11 cellular contexts compared by ENCODE assay signal in genomic region chr17:32489320-32490100, GRCh38. TPM values are rescaled to one million over a fixed set of nuclear protein-coding genes. Genes with fewer than 3 reads are reported as not detected.
DNase-seq lines count a peak whose midpoint lies in the region; ATAC-seq, FAIRE-seq and TF ChIP-seq lines count a peak whose summit lies in the region.
"Had no signal": no experiment of that assay in that cellular context is flagged by ENCODE, and none has a peak within 500 bp of the region (broad histone marks: within the 10 kb centered on the region; RNA-seq: fewer than 3 reads in every experiment).

No MANE protein-coding gene starts in this region.

- peak overlapping the region; percentile 30 to 71 for H3K4me3 Mint-ChIP-seq in H9
- peak overlapping the region; percentile 89 for H3K4me3 Mint-ChIP-seq in neural crest cell

- no peak overlapping the region for H2BK5ac ChIP-seq in H9 (ENCODE audit: insufficient read length, low read length)

- peaks cover 12% of the 10 kb centered on the region for H3K23me2 ChIP-seq in H9 (ENCODE audit: insufficient read length, low read depth, low read length, poor library complexity, severe bottlenecking)

- H3K27me3 ChIP-seq in H9 (ENCODE audit: insufficient read depth, low read length) (no peaks in the 10 kb centered on the region), GM12878 (replicated peaks in 1 of 2; ENCODE audit: control insufficient read depth in 2 of 2, insufficient read depth in 2 of 2, low read length in 1 of 2) (no peaks in the 10 kb centered on the region)

- FAIRE-seq in GM12878 (lab: Jason Lieb, UNC) = peak; percentile 23

- H3K79me1 ChIP-seq in H9 (ENCODE audit: insufficient read depth, low read depth, low read length, poor library complexity, severe bottlenecking) = peaks cover 3% of the 10 kb centered on the region

- no peak for TF ChIP-seq CTCF in H9 (conservative IDR thresholded peaks at IDR 0.05)
- no peak for TF ChIP-seq CTCF in GM12878 (IDR thresholded peaks at IDR 0.05 in 2 of 3, conservative IDR thresholded peaks at IDR 0.05 in 1 of 3; ENCODE audit: control insufficient read depth in 2 of 3, extremely low read depth in 1 of 3, insufficient read depth in 1 of 3, low read depth in 3 of 3, low read length in 3 of 3)
- TF ChIP-seq CTCF in neural crest cell (conservative IDR thresholded peaks at IDR 0.05) = no peak

- H4K20me1 ChIP-seq in H9 (ENCODE audit: control insufficient read depth, insufficient read depth, insufficient read length) (no peaks in the 10 kb centered on the region), GM12878 (ENCODE audit: control insufficient read depth, insufficient read depth) (no peaks in the 10 kb centered on the region)

- DNase-seq in NOMO-1 treated with DMSO at 0.1 percent for 48 hours (lab: John Stamatoyannopoulos, UW; ENCODE audit: unreplicated experiment) (peak; percentile 6), NOMO-1 treated with dmso at 0.1 percent for 144 hours (lab: John Stamatoyannopoulos, UW; ENCODE audit: unreplicated experiment) (no peak), H9 (no peak), GM12878 (ENCODE audit: low read depth, low spot score) (no peak), neural crest cell (ENCODE audit: low read depth, low spot score) (no peak), NCI-H2081 (lab: John Stamatoyannopoulos, UW) (no peak)
- DNase-seq: activated CD4-positive, CD25-positive, alpha-beta regulatory T cell had no signal

- no CpG with 5 or more reads among the region's 10 CpGs for WGBS in H9 (ENCODE audit: extremely low coverage, insufficient read length, low lambda C conversion rate)
- WGBS in GM12878 (ENCODE audit: insufficient coverage, insufficient replicate concordance, low lambda C conversion rate, missing lambda C conversion rate) = 3% methylated on average over 10 of the region's 10 CpGs

- H2BK20ac ChIP-seq in H9 (ENCODE audit: low read depth, low read length, poor library complexity, severe bottlenecking) = no peak overlapping the region

- H4K91ac ChIP-seq in H9 (ENCODE audit: insufficient read length, low read depth, low read length) = no peak overlapping the region

- TF ChIP-seq POLR2A in GM12878 (IDR thresholded peaks at IDR 0.05; ENCODE audit: low read depth, low read length) = no peak; the same call in 1 of the 2 replicates

- peaks cover 5% of the 10 kb centered on the region; the same call in 1 of the 2 replicates for H3K4me1 ChIP-seq in H9 (ENCODE audit: insufficient read depth, low read length)
- peaks cover 28% of the 10 kb centered on the region for H3K4me1 ChIP-seq in GM12878 (ENCODE audit: control insufficient read depth, insufficient read depth, low read length)

- H3K4me3 ChIP-seq in GM12878 = peak overlapping the region; percentile 92

- no peak overlapping the region for H2AFZ ChIP-seq in H9 (ENCODE audit: low read length)
- H2AFZ ChIP-seq in GM12878 (ENCODE audit: control insufficient read depth, low read depth, low read length) = no peak overlapping the region

- H3K79me2 ChIP-seq in H9 (ENCODE audit: insufficient read depth, low read length) (no peaks in the 10 kb centered on the region), GM12878 (ENCODE audit: control insufficient read depth, insufficient read depth, low read length) (peaks cover 49% of the 10 kb centered on the region)

- H3T11ph ChIP-seq in H9 (ENCODE audit: low read length) = no peak overlapping the region

- H2AK5ac ChIP-seq in H9 (ENCODE audit: insufficient read length, low read length) = no peak overlapping the region

- H3K18ac ChIP-seq in H9 (ENCODE audit: insufficient read length, low read depth, low read length) = no peak overlapping the region

- H3K9me3 ChIP-seq in H9 (ENCODE audit: control insufficient read depth, low read depth, low read length) (no peaks in the 10 kb centered on the region), GM12878 (replicated peaks; ENCODE audit: control insufficient read depth, insufficient read depth, low read length) (no peaks in the 10 kb centered on the region)

- H3K27ac Mint-ChIP-seq in H9 (peak overlapping the region in 1 of 3 experiments; percentile 44; a peak in 1 of 7 replicates), neural crest cell (ENCODE audit: unreplicated experiment) (peak overlapping the region; percentile 65)

- H3K36me3 ChIP-seq in GM12878 (ENCODE audit: control insufficient read depth in 2 of 2, insufficient read depth in 2 of 2, low read length in 1 of 2) = peaks cover 10 to 15% of the 10 kb centered on the region in 2 experiments; a peak in 3 of 4 replicates

- TF ChIP-seq RAD21 in GM12878 (IDR thresholded peaks at IDR 0.05; ENCODE audit: insufficient read depth, low read depth, low read length) = no peak

- SMC1A ChIA-PET in GM12878 (lab: Charles Lee; ENCODE audit: uncharacterized antibody, unreplicated experiment) = interaction anchor here (0.8 to 11.9 kb wide), 17 partner anchors 9 to 169 kb away, joined by 3 to 286 read pairs (median 7); partner anchors contain the start of gene PSMD11

- no peaks in the 10 kb centered on the region; the same call in 1 of the 2 replicates for H3K27me3 Mint-ChIP-seq in H9 (ENCODE audit: low read depth)
- H3K27me3 Mint-ChIP-seq in neural crest cell (ENCODE audit: low read depth) = no peaks in the 10 kb centered on the region

- H3K4ac ChIP-seq in H9 (ENCODE audit: low read depth, low read length) = no peak overlapping the region

- in situ Hi-C loops in GM12878 (cut with MboI) = no loop called here

- H3K9ac ChIP-seq in H9 (ENCODE audit: extremely low read depth, insufficient read length, low read length) = no peak overlapping the region
- peak overlapping the region; percentile 79 for H3K9ac ChIP-seq in GM12878 (ENCODE audit: control insufficient read depth, insufficient read depth, low read length)

- no peak overlapping the region for H2BK12ac ChIP-seq in H9 (ENCODE audit: insufficient read length, low read depth, low read length)

- H3K27ac ChIP-seq in H9 (ENCODE audit: insufficient read length, low read depth, low read length) (no peak overlapping the region), GM12878 (ENCODE audit: control insufficient read depth, insufficient read depth) (peak overlapping the region; percentile 81)
- H3K27ac ChIP-seq: epithelial cell of prostate had no signal

- no peak overlapping the region for H3K14ac ChIP-seq in H9 (ENCODE audit: insufficient read depth, low read length)

- H3K56ac ChIP-seq in H9 (ENCODE audit: insufficient read length, low read depth, low read length) = no peak overlapping the region

- H4K5ac ChIP-seq in H9 (ENCODE audit: insufficient read length, low read depth, low read length) = no peak overlapping the region

- no peak for TF ChIP-seq EP300 in GM12878 (IDR thresholded peaks at IDR 0.05; ENCODE audit: borderline replicate concordance in 1 of 2, control insufficient read depth in 1 of 2, low read depth in 2 of 2, low read length in 2 of 2)

- CTCF ChIA-PET in GM12878 (lab: Yijun Ruan, JAX) = interaction anchor here (0.6 to 9.5 kb wide), 17 partner anchors 12 to 420 kb away, joined by 3 to 132 read pairs (median 6); no protein-coding TSS in a partner anchor

- no peak overlapping the region for H3K4me2 ChIP-seq in H9 (ENCODE audit: insufficient read depth, insufficient read length, low read length)
- H3K4me2 ChIP-seq in GM12878 (ENCODE audit: control insufficient read depth, insufficient read depth) = peak overlapping the region; percentile 96

- intact Hi-C loops in GM12878 (cut with micrococcal nuclease; ENCODE audit: unreplicated experiment) = loop anchor here (1.0 kb wide), 1 partner anchor 35 kb away; no protein-coding TSS in a partner anchor

- no peak overlapping the region for H4K8ac ChIP-seq in H9 (replicated peaks; ENCODE audit: insufficient read length, low read depth, low read length)

- ATAC-seq in GM12878 (peak; percentile 3), GM18868 (IDR thresholded peaks at IDR 0.05; ENCODE audit: unreplicated experiment) (no peak), GM19452 (IDR thresholded peaks at IDR 0.05; ENCODE audit: unreplicated experiment) (no peak)
- ATAC-seq: Panc1 had no signal

- RAD21 ChIA-PET in GM12878 (lab: Charles Lee; ENCODE audit: unreplicated experiment) = interaction anchor here (0.7 to 16.4 kb wide), 18 partner anchors 12 to 387 kb away, joined by 3 to 543 read pairs (median 6); partner anchors contain the start of genes MYO1D and PSMD11

- H3K36me3 Mint-ChIP-seq in H9 (ENCODE audit: insufficient read depth in 1 of 3, low read depth in 3 of 3) (peaks cover 15 to 27% (median 23%) of the 10 kb centered on the region in 3 experiments), neural crest cell (ENCODE audit: low read depth) (peaks cover 15% of the 10 kb centered on the region)

- H2BK120ac ChIP-seq in H9 (ENCODE audit: low read depth, low read length, poor library complexity, severe bottlenecking) = no peak overlapping the region

- H3K23ac ChIP-seq in H9 (ENCODE audit: insufficient read length, low read depth, low read length) = no peak overlapping the region

- H2BK15ac ChIP-seq in H9 (ENCODE audit: low read depth, low read length) = no peak overlapping the region

- POLR2A ChIA-PET in GM12878 (lab: Charles Lee) = interaction anchor here (0.6 to 12.5 kb wide), 11 partner anchors 8 to 405 kb away, joined by 3 to 308 read pairs (median 6); no protein-coding TSS in a partner anchor

- H3K4me1 Mint-ChIP-seq in H9 = peaks cover 47 to 63% of the 10 kb centered on the region in 2 experiments
- H3K4me1 Mint-ChIP-seq in neural crest cell = peaks cover 62% of the 10 kb centered on the region

- BruUV-seq in GM12878 (replicated peaks; lab: Mats Ljungman, UMichigan) = TSS peak; percentile 59

- no peaks in the 10 kb centered on the region; a peak in 1 of 5 replicates for H3K9me3 Mint-ChIP-seq in H9
- no peaks in the 10 kb centered on the region for H3K9me3 Mint-ChIP-seq in neural crest cell

RNA-seq across cellular contexts. Expression of gene CDK5R1, which starts 2.7 kb away (rescaled TPM):
- total RNA-seq in H9 (2021) (10.4 and 11.4 TPM in 2 replicates), GM12878 (2014; rRNA removed) (17.5 and 17.8 TPM in 2 replicates), GM12878 (2014; rRNA removed; fragmentation: Illumina TruSeq; extraction: Trizol) (11.4 and 11.9 TPM in 2 replicates), GM12878 (2021) (26.7 and 27.3 TPM in 2 replicates), neural crest cell (33.6 and 34.1 TPM in 2 replicates)
- 67.1 and 71.0 TPM in 2 replicates for total RNA-seq in GM12878 (2013; cell fraction: nucleolus; rRNA removed)
- polyA plus RNA-seq in GM12878 (2011; ENCODE audit: low read depth) = 9.5 TPM
- polyA plus RNA-seq in GM12878 (2011; rRNA removed) (28.3 and 37.5 TPM in 2 replicates), GM12878 (2014; fragmentation: Illumina TruSeq; extraction: Trizol) (10.9 and 12.9 TPM in 2 replicates), GM12878 (2014; fragmentation: Nextera tagmentation; extraction: Ambion mirVana) (1 to 10 TPM; 1.1 to 2.4 TPM), GM12878 (2014; rRNA removed) (14.2 and 14.5 TPM in 2 replicates), GM12878 (2016; fragmentation: Nextera tagmentation; extraction: Ambion mirVana) (1 to 10 TPM; 5.3 to 6.4 TPM)
- 29.2 and 33.4 TPM in 2 replicates for polyA plus RNA-seq in GM12878 (2011; cell fraction: cytosol; rRNA removed)
- 72.0 and 77.8 TPM in 2 replicates for polyA plus RNA-seq in GM12878 (2011; cell fraction: nucleus; rRNA removed)
- 15.5 and 24.1 TPM in 2 replicates for polyA plus RNA-seq in GM12878 (2012)
- 19.8 and 36.6 TPM in 2 replicates for polyA minus RNA-seq in GM12878 (2011; rRNA and poly(A)+ RNA removed)
- polyA minus RNA-seq in GM12878 (2011; cell fraction: cytosol; rRNA and poly(A)+ RNA removed) = 25.1 and 31.9 TPM in 2 replicates
- 35.2 and 48.9 TPM in 2 replicates for polyA minus RNA-seq in GM12878 (2011; cell fraction: nucleus; rRNA and poly(A)+ RNA removed)

RNA-seq across cellular contexts. Expression of gene PSMD11, which starts 45.2 kb away (rescaled TPM):
- total RNA-seq in H9 (2021) = 169 and 175 TPM in 2 replicates
- total RNA-seq in GM12878 (2013; cell fraction: nucleolus; rRNA removed) = 112 and 118 TPM in 2 replicates
- 83.1 and 84.1 TPM in 2 replicates for total RNA-seq in GM12878 (2014; rRNA removed)
- total RNA-seq in GM12878 (2014; rRNA removed; fragmentation: Illumina TruSeq; extraction: Trizol) = 85.3 and 91.4 TPM in 2 replicates
- 112 and 118 TPM in 2 replicates for total RNA-seq in GM12878 (2021)
- polyA plus RNA-seq in GM12878 (2011; ENCODE audit: low read depth) = 39.7 TPM
- 122 and 126 TPM in 2 replicates for polyA plus RNA-seq in GM12878 (2011; rRNA removed)
- polyA plus RNA-seq in GM12878 (2011; cell fraction: cytosol; rRNA removed) = 84.0 and 96.4 TPM in 2 replicates
- polyA plus RNA-seq in GM12878 (2011; cell fraction: nucleus; rRNA removed) = 61.0 and 62.2 TPM in 2 replicates
- 65.5 and 72.3 TPM in 2 replicates for polyA plus RNA-seq in GM12878 (2012)
- polyA plus RNA-seq in GM12878 (2014; fragmentation: Illumina TruSeq; extraction: Trizol) = 90.3 and 96.8 TPM in 2 replicates
- polyA plus RNA-seq in GM12878 (2014; fragmentation: Nextera tagmentation; extraction: Ambion mirVana) = 100 to 1,000 TPM; 283 to 291 TPM
- 115 and 118 TPM in 2 replicates for polyA plus RNA-seq in GM12878 (2014; rRNA removed)
- polyA plus RNA-seq in GM12878 (2016; fragmentation: Nextera tagmentation; extraction: Ambion mirVana) = 100 to 1,000 TPM; 304 to 319 TPM
- 147 and 184 TPM in 2 replicates for polyA minus RNA-seq in GM12878 (2011; rRNA and poly(A)+ RNA removed)
- 51.9 and 53.3 TPM in 2 replicates for polyA minus RNA-seq in GM12878 (2011; cell fraction: cytosol; rRNA and poly(A)+ RNA removed)
- 39.7 and 59.7 TPM in 2 replicates for polyA minus RNA-seq in GM12878 (2011; cell fraction: nucleus; rRNA and poly(A)+ RNA removed)
- 139 and 156 TPM in 2 replicates for total RNA-seq in neural crest cell
